ENCODE assay signal across 1 cellular context in genomic region chr3:133393204-133393603, GRCh38.
TF ChIP-seq lines count a peak whose summit lies in the region.

No MANE protein-coding gene starts in this region.

TF ChIP-seq in IMR-90, 13 proteins besides CTCF, POLR2A, EP300 and RAD21 (continued from another document):
- TF ChIP-seq CEBPB (IDR thresholded peaks at IDR 0.05; ENCODE audit: low read depth, low read length): peak; percentile 35; the same call in 1 of the 2 replicates
